In the genomic region with DNA sequence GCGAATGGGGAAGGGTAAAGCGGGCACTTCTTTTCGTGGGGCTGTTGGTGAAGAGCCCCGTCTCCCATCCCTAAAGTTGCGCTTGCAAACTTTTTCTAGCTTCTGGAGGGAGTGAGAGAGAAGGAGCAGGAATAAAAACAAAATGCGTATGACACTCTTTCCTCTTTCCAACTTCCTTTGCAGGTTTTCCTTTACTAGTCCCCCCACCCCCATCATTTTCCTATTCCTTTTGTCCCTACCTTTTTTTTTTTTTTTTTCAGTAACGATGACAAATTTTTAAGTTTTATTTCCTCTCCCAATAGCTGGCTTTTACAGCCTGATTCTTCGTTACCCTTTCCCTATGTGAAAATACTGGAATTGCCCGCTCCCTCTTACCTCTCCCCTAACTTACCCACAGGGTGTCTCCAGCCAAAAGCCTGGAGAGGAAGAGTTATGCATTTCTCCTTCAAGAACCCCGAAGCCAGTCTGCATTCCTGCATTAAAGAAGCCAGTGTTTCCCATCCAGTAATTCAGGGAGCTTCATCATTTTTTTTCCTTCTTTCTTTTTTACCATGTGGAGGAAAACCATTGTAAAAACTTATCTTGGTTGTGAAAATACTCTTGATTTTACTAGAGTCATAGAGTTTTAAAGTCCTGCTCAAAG, we compare ENCODE assay signal across 8 cellular contexts. TPM values are rescaled to one million over a fixed set of nuclear protein-coding genes. Genes with fewer than 3 reads are reported as not detected.
DNase-seq lines count a peak whose midpoint lies in the region; ATAC-seq, FAIRE-seq and TF ChIP-seq lines count a peak whose summit lies in the region.

No MANE protein-coding gene starts in this region.

- H3K79me2 ChIP-seq in GM12878 (ENCODE audit: control insufficient read depth, insufficient read depth, low read length): no peaks in the 10 kb centered on the region

- intact Hi-C loops in GM12878 (cut with micrococcal nuclease; ENCODE audit: unreplicated experiment): no loop called here

- no peak overlapping the region for H3K9ac ChIP-seq in GM12878 (ENCODE audit: control insufficient read depth, insufficient read depth, low read length)
- peak overlapping the region; percentile 87 to 95 for H3K9ac ChIP-seq in stomach smooth muscle (ENCODE audit: low read length in 2 of 2)

- no peaks in the 10 kb centered on the region for H3K36me3 Mint-ChIP-seq in T-helper 1 cell treated with Interleukin-12 subunit alpha and Interleukin-12 subunit beta and Interleukin-4 antibody, amounts not matched to agents 30 μg/mL and 1 μg/mL, for 36 hours (ENCODE audit: low read depth)

- WGBS in GM12878 (ENCODE audit: insufficient coverage, insufficient replicate concordance, low lambda C conversion rate, missing lambda C conversion rate): 19% methylated on average over 9 of the region's 10 CpGs

- FAIRE-seq in GM12878 (lab: Jason Lieb, UNC): no peak

- no peaks in the 10 kb centered on the region for H3K9me3 Mint-ChIP-seq in T-helper 1 cell treated with Interleukin-12 subunit alpha and Interleukin-12 subunit beta and Interleukin-4 antibody, amounts not matched to agents 30 μg/mL and 1 μg/mL, for 36 hours

- H3K4me1 ChIP-seq in GM12878 (ENCODE audit: control insufficient read depth, insufficient read depth, low read length) (no peaks in the 10 kb centered on the region), stomach smooth muscle (ENCODE audit: control insufficient read depth, insufficient read depth, low read length) (peaks cover 6% of the 10 kb centered on the region)

- DNase-seq in T-helper 1 cell: no peak
- DNase-seq in GM12878 (ENCODE audit: low read depth, low spot score): no peak
- DNase-seq in kidney epithelial cell (ENCODE audit: low read depth): no peak
- no peak for DNase-seq in activated effector memory CD4-positive, alpha-beta T cell treated with anti-CD3 and anti-CD28 coated beads, Interleukin-2, amount 50 U/mL, for 16 hours
- no peak for DNase-seq in globus pallidus (ENCODE audit: low spot score)

- TF ChIP-seq CTCF in GM12878 (IDR thresholded peaks at IDR 0.05 in 2 of 3, conservative IDR thresholded peaks at IDR 0.05 in 1 of 3; ENCODE audit: control insufficient read depth in 2 of 3, extremely low read depth in 1 of 3, insufficient read depth in 1 of 3, low read depth in 3 of 3, low read length in 3 of 3) (no peak), kidney epithelial cell (IDR thresholded peaks at IDR 0.05; ENCODE audit: insufficient read depth, low read length, poor library complexity, severe bottlenecking) (no peak)

- H3K27me3 ChIP-seq in GM12878 (replicated peaks in 1 of 2; ENCODE audit: control insufficient read depth in 2 of 2, insufficient read depth in 2 of 2, low read length in 1 of 2) (peaks cover 0 to 5% of the 10 kb centered on the region in 2 experiments; a peak in 2 of 4 replicates), kidney epithelial cell (ENCODE audit: control insufficient read depth, insufficient read depth, low read length) (no peaks in the 10 kb centered on the region), stomach smooth muscle (ENCODE audit: control insufficient read depth in 1 of 2, insufficient read depth in 2 of 2, low read length in 2 of 2) (no peaks in the 10 kb centered on the region)

- H3K4me2 ChIP-seq in GM12878 (ENCODE audit: control insufficient read depth, insufficient read depth): peak overlapping the region; percentile 28; the same call in 1 of the 2 replicates

- no peak overlapping the region for H3K27ac Mint-ChIP-seq in T-helper 1 cell treated with Interleukin-12 subunit alpha and Interleukin-12 subunit beta and Interleukin-4 antibody, amounts not matched to agents 30 μg/mL and 1 μg/mL, for 36 hours

- SMC1A ChIA-PET in GM12878 (lab: Charles Lee; ENCODE audit: uncharacterized antibody, unreplicated experiment): interaction anchor here (0.6 to 1.4 kb wide), 6 partner anchors 11 to 60 kb away, joined by 3 read pairs; no protein-coding TSS in a partner anchor

- peaks cover 53% of the 10 kb centered on the region for H3K27me3 Mint-ChIP-seq in T-helper 1 cell treated with Interleukin-12 subunit alpha and Interleukin-12 subunit beta and Interleukin-4 antibody, amounts not matched to agents 30 μg/mL and 1 μg/mL, for 36 hours (ENCODE audit: low read depth)

- TF ChIP-seq POLR2A in GM12878 (IDR thresholded peaks at IDR 0.05; ENCODE audit: low read depth, low read length): no peak

- H3K36me3 ChIP-seq in GM12878 (ENCODE audit: control insufficient read depth in 2 of 2, insufficient read depth in 2 of 2, low read length in 1 of 2): no peaks in the 10 kb centered on the region
- no peaks in the 10 kb centered on the region for H3K36me3 ChIP-seq in kidney epithelial cell (ENCODE audit: control insufficient read depth, insufficient read depth, low read length)
- no peaks in the 10 kb centered on the region for H3K36me3 ChIP-seq in stomach smooth muscle (ENCODE audit: control insufficient read depth in 2 of 2, insufficient read depth in 2 of 2, low read length in 2 of 2)

- H3K4me3 Mint-ChIP-seq in T-helper 1 cell treated with Interleukin-12 subunit alpha and Interleukin-12 subunit beta and Interleukin-4 antibody, amounts not matched to agents 30 μg/mL and 1 μg/mL, for 36 hours: peak overlapping the region; percentile 36

- H3K9me3 ChIP-seq in GM12878 (replicated peaks; ENCODE audit: control insufficient read depth, insufficient read depth, low read length) (no peaks in the 10 kb centered on the region), stomach smooth muscle (ENCODE audit: control insufficient read depth in 2 of 2, low read length in 2 of 2) (no peaks in the 10 kb centered on the region)

- RAD21 ChIA-PET in GM12878 (lab: Charles Lee; ENCODE audit: unreplicated experiment): interaction anchor here (0.5 to 1.1 kb wide), 4 partner anchors 41 to 713 kb away, joined by 3 to 6 read pairs (median 4); no protein-coding TSS in a partner anchor

- H3K27ac ChIP-seq in GM12878 (ENCODE audit: control insufficient read depth, insufficient read depth) (no peak overlapping the region), stomach smooth muscle (ENCODE audit: low read length) (peak overlapping the region; percentile 86)

- POLR2A ChIA-PET in GM12878 (lab: Charles Lee): interaction anchor here (0.6 kb wide), 2 partner anchors 258 to 1196 kb away, joined by 3 to 4 read pairs; no protein-coding TSS in a partner anchor

- no peaks in the 10 kb centered on the region for H4K20me1 ChIP-seq in GM12878 (ENCODE audit: control insufficient read depth, insufficient read depth)

- TF ChIP-seq RAD21 in GM12878 (IDR thresholded peaks at IDR 0.05; ENCODE audit: insufficient read depth, low read depth, low read length): no peak

- BruUV-seq in GM12878 (replicated peaks; lab: Mats Ljungman, UMichigan): no TSS peak

- ATAC-seq in GM12878 (no peak), HG02623 (IDR thresholded peaks at IDR 0.05; ENCODE audit: unreplicated experiment) (no peak)

- CTCF ChIA-PET in GM12878 (lab: Yijun Ruan, JAX): interaction anchor here (0.6 to 1.4 kb wide), 4 partner anchors 12 to 783 kb away, joined by 3 to 5 read pairs (median 3); no protein-coding TSS in a partner anchor

- no peak for TF ChIP-seq EP300 in GM12878 (IDR thresholded peaks at IDR 0.05; ENCODE audit: borderline replicate concordance in 1 of 2, control insufficient read depth in 1 of 2, low read depth in 2 of 2, low read length in 2 of 2)

- peaks cover 10% of the 10 kb centered on the region for H3K4me1 Mint-ChIP-seq in T-helper 1 cell treated with Interleukin-12 subunit alpha and Interleukin-12 subunit beta and Interleukin-4 antibody, amounts not matched to agents 30 μg/mL and 1 μg/mL, for 36 hours (ENCODE audit: low read depth)

- in situ Hi-C loops in GM12878 (cut with MboI): no loop called here

- H2AFZ ChIP-seq in GM12878 (ENCODE audit: control insufficient read depth, low read depth, low read length): no peak overlapping the region

- H3K4me3 ChIP-seq in GM12878 (peak overlapping the region; percentile 57), kidney epithelial cell (ENCODE audit: low read depth, low read length) (peak overlapping the region; percentile 75), stomach smooth muscle (ENCODE audit: low read length in 2 of 2) (peak overlapping the region; percentile 88 to 91)

TF ChIP-seq in GM12878, 131 proteins besides CTCF, POLR2A, EP300 and RAD21 (continues in another document):
- TF ChIP-seq, protein P1, sequence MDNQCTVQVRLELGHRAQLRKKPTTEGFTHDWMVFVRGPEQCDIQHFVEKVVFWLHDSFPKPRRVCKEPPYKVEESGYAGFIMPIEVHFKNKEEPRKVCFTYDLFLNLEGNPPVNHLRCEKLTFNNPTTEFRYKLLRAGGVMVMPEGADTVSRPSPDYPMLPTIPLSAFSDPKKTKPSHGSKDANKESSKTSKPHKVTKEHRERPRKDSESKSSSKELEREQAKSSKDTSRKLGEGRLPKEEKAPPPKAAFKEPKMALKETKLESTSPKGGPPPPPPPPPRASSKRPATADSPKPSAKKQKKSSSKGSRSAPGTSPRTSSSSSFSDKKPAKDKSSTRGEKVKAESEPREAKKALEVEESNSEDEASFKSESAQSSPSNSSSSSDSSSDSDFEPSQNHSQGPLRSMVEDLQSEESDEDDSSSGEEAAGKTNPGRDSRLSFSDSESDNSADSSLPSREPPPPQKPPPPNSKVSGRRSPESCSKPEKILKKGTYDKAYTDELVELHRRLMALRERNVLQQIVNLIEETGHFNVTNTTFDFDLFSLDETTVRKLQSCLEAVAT (IDR thresholded peaks at IDR 0.05): no peak
- no peak for TF ChIP-seq TCF7 (IDR thresholded peaks at IDR 0.05; ENCODE audit: borderline replicate concordance)
- TF ChIP-seq MYC (IDR thresholded peaks at IDR 0.05; ENCODE audit: insufficient read depth, insufficient read length, insufficient replicate concordance, low read length, severe bottlenecking): no peak

RNA-seq across cellular contexts. Expression of a gene that starts 0.6 kb away (rescaled TPM):
- total RNA-seq in GM12878 (2013; cell fraction: nucleolus; rRNA removed): not detected in 2 replicates
- total RNA-seq in GM12878 (2014; rRNA removed) (under 0.01 TPM in 1 of 2 replicates, not detected in the other), GM12878 (2014; rRNA removed; fragmentation: Illumina TruSeq; extraction: Trizol) (not detected in 2 replicates), GM12878 (2021) (not detected in 2 replicates), kidney epithelial cell (13.0 and 13.8 TPM in 2 replicates)
- not detected for polyA plus RNA-seq in GM12878 (2011; ENCODE audit: low read depth)
- polyA plus RNA-seq in GM12878 (2011; rRNA removed) (0.04 TPM in 1 of 2 replicates, not detected in the other), GM12878 (2014; fragmentation: Illumina TruSeq; extraction: Trizol) (0.03 TPM in 1 of 2 replicates, not detected in the other), GM12878 (2014; fragmentation: Nextera tagmentation; extraction: Ambion mirVana) (under 1 TPM in 1 of 2 experiments, not detected in 1; 0.04 TPM), GM12878 (2014; rRNA removed) (0.08 TPM in 1 of 2 replicates, not detected in the other), GM12878 (2016; fragmentation: Nextera tagmentation; extraction: Ambion mirVana) (under 1 TPM in 1 of 2 experiments, not detected in 1; 0.19 TPM)
- polyA plus RNA-seq in GM12878 (2011; cell fraction: cytosol; rRNA removed): 0.01 and 0.03 TPM in 2 replicates
- polyA plus RNA-seq in GM12878 (2011; cell fraction: nucleus; rRNA removed): 0.07 TPM in 1 of 2 replicates, not detected in the other
- not detected in 2 replicates for polyA plus RNA-seq in GM12878 (2012)
- not detected in 2 replicates for polyA minus RNA-seq in GM12878 (2011; rRNA and poly(A)+ RNA removed)
- polyA minus RNA-seq in GM12878 (2011; cell fraction: cytosol; rRNA and poly(A)+ RNA removed): not detected in 2 replicates
- polyA minus RNA-seq in GM12878 (2011; cell fraction: nucleus; rRNA and poly(A)+ RNA removed): 0.24 TPM in 1 of 2 replicates, not detected in the other

Comparison
In these comparisons a context has a peak if more than half of its experiments do, and no peak if none do; other contexts are left out.
1. RNA of a gene that starts 0.6 kb away (total RNA-seq): 13.0 to 13.8 TPM in kidney epithelial cell; under 0.01 TPM in GM12878; every median in the first group is over 10 times any median in the second.
2. Peak in every context shown above with its lines, with median percentiles within 50 percentile points of each other: H3K4me3 ChIP-seq.